In the genomic region with DNA sequence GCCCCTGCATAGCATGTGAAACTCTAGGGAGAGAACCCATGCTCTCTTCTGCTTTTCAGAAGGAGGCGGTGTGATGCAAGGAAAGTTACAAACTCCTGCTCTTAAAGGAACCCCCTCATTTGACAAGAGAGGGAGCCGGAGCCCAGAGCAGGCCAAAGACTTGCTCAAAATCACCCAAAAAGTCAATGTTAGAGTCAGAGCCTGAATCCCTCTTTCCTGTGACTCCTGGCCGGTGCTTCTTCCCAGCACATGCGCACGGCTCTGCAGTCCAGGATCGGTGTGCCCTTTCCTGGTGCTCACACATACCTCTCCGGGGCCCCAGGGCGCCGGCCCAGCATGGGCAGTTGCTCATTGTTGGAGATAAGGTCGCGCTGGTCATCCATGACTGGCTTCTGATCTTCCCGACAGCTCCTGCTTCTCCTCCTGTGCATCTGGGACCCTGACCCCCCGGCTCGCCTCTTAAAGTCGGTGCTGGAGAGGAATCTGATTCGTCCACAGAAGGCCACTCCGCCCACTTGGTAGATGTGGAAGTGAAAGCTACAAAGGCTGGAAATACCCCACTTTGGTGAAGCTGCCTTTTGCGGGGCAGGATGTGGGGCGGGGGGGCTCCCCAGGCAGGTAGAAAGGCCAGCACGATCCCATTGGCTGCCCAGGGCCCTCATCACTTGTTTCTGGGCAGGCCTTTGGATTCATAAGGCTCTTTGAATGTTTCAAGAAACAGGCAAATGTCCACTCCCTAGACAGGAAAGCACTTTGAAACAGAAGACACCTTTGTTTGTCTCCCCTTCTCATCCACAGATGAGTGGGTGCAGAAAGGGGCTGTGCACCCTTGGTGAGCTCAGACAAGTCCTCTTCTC, we compare ENCODE assay signal across 8 cellular contexts. TPM values are rescaled to one million over a fixed set of nuclear protein-coding genes. Genes with fewer than 3 reads are reported as not detected.
DNase-seq lines count a peak whose midpoint lies in the region; ATAC-seq and TF ChIP-seq lines count a peak whose summit lies in the region.

Gene CD74 (minus strand): TSS at position 592 of the 857 bp plus-strand sequence. CDS start 161 bp downstream, at position 431.

- ATAC-seq in GM18499 (IDR thresholded peaks at IDR 0.05; ENCODE audit: insufficient read depth, unreplicated experiment) (peak; percentile 55), HG02884 (IDR thresholded peaks at IDR 0.05; ENCODE audit: unreplicated experiment) (peak; percentile 62), PC-3 (no peak)

- H3K27ac Mint-ChIP-seq in activated T-helper 1 cell treated with anti-CD3 and anti-CD28 coated beads, Interleukin-12 subunit alpha, Interleukin-12 subunit beta, Interleukin-2, Interleukin-4 antibody, amounts not matched to agents 30 ng/mL and 10 ng/mL and 1 ng/mL, durations not matched to agents 14 hours and 24 hours and 36 hours, result peak within 1 kb of the TSS; percentile 98

- no peaks in the 10 kb centered on the region for H3F3A ChIP-seq in PC-3 (ENCODE audit: low read length, unreplicated experiment)

- no peaks in the 10 kb centered on the region for H3K9me3 ChIP-seq in PC-3 (ENCODE audit: low read length)
- no peaks in the 10 kb centered on the region for H3K9me3 ChIP-seq in neutrophil

- TF ChIP-seq CTCF in PC-3 (conservative IDR thresholded peaks at IDR 0.05; ENCODE audit: low read depth, low read length), result no peak
- no peak for TF ChIP-seq CTCF in fibroblast of villous mesenchyme (IDR thresholded peaks at IDR 0.05; ENCODE audit: insufficient read depth, low read depth, low read length)
- TF ChIP-seq CTCF in neutrophil (IDR thresholded peaks at IDR 0.05), result no peak

- peak within 1 kb of the TSS; percentile 91 for H3K4me3 Mint-ChIP-seq in activated T-helper 1 cell treated with anti-CD3 and anti-CD28 coated beads, Interleukin-12 subunit alpha, Interleukin-12 subunit beta, Interleukin-2, Interleukin-4 antibody, amounts not matched to agents 30 ng/mL and 10 ng/mL and 1 ng/mL, durations not matched to agents 14 hours and 24 hours and 36 hours

- no peaks in the 10 kb centered on the region for H4K20me1 ChIP-seq in PC-3 (ENCODE audit: low read length)

- POLR2A ChIA-PET in PC-3 (lab: Charles Lee; ENCODE audit: unreplicated experiment), result no interaction called here

- no peaks in the 10 kb centered on the region for H3K27me3 Mint-ChIP-seq in activated T-helper 1 cell treated with anti-CD3 and anti-CD28 coated beads, Interleukin-12 subunit alpha, Interleukin-12 subunit beta, Interleukin-2, Interleukin-4 antibody, amounts not matched to agents 30 ng/mL and 10 ng/mL and 1 ng/mL, durations not matched to agents 14 hours and 24 hours and 36 hours (ENCODE audit: insufficient read depth)

- H3K9me2 ChIP-seq in PC-3 (replicated peaks; ENCODE audit: low read length), result no peaks in the 10 kb centered on the region

- no peak within 1 kb of the TSS for H3K4me3 ChIP-seq in PC-3 (ENCODE audit: low read length)
- peak within 1 kb of the TSS; percentile 4 for H3K4me3 ChIP-seq in fibroblast of villous mesenchyme (ENCODE audit: low read depth, low read length)
- peak within 1 kb of the TSS; percentile 78 to 95 for H3K4me3 ChIP-seq in neutrophil (ENCODE audit: low read depth in 1 of 2, low read length in 1 of 2)

- H3K9ac ChIP-seq in PC-3 (ENCODE audit: low read length), result no peak within 1 kb of the TSS

- H3K36me3 ChIP-seq in PC-3 (ENCODE audit: low read depth, low read length) (no peaks in the 10 kb centered on the region), neutrophil (no peaks in the 10 kb centered on the region)

- no peaks in the 10 kb centered on the region for H3K79me2 ChIP-seq in PC-3 (ENCODE audit: low read length)

- no peak within 1 kb of the TSS for H2AFZ ChIP-seq in PC-3 (ENCODE audit: low read length)

- H3K9me3 Mint-ChIP-seq in activated T-helper 1 cell treated with anti-CD3 and anti-CD28 coated beads, Interleukin-12 subunit alpha, Interleukin-12 subunit beta, Interleukin-2, Interleukin-4 antibody, amounts not matched to agents 30 ng/mL and 10 ng/mL and 1 ng/mL, durations not matched to agents 14 hours and 24 hours and 36 hours, result no peaks in the 10 kb centered on the region

- peaks cover 16% of the 10 kb centered on the region for H3K36me3 Mint-ChIP-seq in activated T-helper 1 cell treated with anti-CD3 and anti-CD28 coated beads, Interleukin-12 subunit alpha, Interleukin-12 subunit beta, Interleukin-2, Interleukin-4 antibody, amounts not matched to agents 30 ng/mL and 10 ng/mL and 1 ng/mL, durations not matched to agents 14 hours and 24 hours and 36 hours (ENCODE audit: low read depth)

- no peaks in the 10 kb centered on the region; the same call in 1 of the 2 replicates for H3K4me1 ChIP-seq in PC-3 (ENCODE audit: insufficient read depth, low read length)
- peaks cover 37 to 38% of the 10 kb centered on the region in 2 experiments for H3K4me1 ChIP-seq in neutrophil (ENCODE audit: control insufficient read depth in 1 of 2, insufficient read depth in 1 of 2, low read depth in 1 of 2, low read length in 1 of 2)

- no peak within 1 kb of the TSS for H3K4me2 ChIP-seq in PC-3 (ENCODE audit: low read length)

- H3K27me3 ChIP-seq in PC-3 (ENCODE audit: low read length) (no peaks in the 10 kb centered on the region), neutrophil (no peaks in the 10 kb centered on the region)

- DNase-seq in PC-3 (peak; percentile 37), fibroblast of villous mesenchyme (ENCODE audit: low read depth) (peak; percentile 44), substantia nigra (lab: John Stamatoyannopoulos, UW) (peak in 46 of 49 donors; percentile 17 to 86 (median 64)), NCI-H748 treated with DMSO at 0.1 percent for 48 hours (lab: John Stamatoyannopoulos, UW) (no peak)
- peak; percentile 92 for DNase-seq in activated T-helper 1 cell treated with anti-CD3 and anti-CD28 coated beads, Interleukin-12 subunit alpha, Interleukin-12 subunit beta, Interleukin-2, Interleukin-4 antibody, amounts not matched to agents 30 ng/mL and 10 ng/mL and 1 ng/mL, durations not matched to agents 14 hours and 24 hours and 36 hours (ENCODE audit: low spot score)

- H3K4me1 Mint-ChIP-seq in activated T-helper 1 cell treated with anti-CD3 and anti-CD28 coated beads, Interleukin-12 subunit alpha, Interleukin-12 subunit beta, Interleukin-2, Interleukin-4 antibody, amounts not matched to agents 30 ng/mL and 10 ng/mL and 1 ng/mL, durations not matched to agents 14 hours and 24 hours and 36 hours (ENCODE audit: low read depth), result peaks cover 45% of the 10 kb centered on the region

- no TSS peak for BruUV-seq in PC-3 (replicated peaks; lab: Mats Ljungman, UMichigan)

- CTCF ChIA-PET in PC-3 (lab: Charles Lee), result no interaction called here

- no peak within 1 kb of the TSS for H3K27ac ChIP-seq in PC-3 (ENCODE audit: low read length)
- peak within 1 kb of the TSS; percentile 96 for H3K27ac ChIP-seq in neutrophil
- peak within 1 kb of the TSS; percentile 84 for H3K27ac ChIP-seq in substantia nigra (ENCODE audit: low read depth, low read length, poor library complexity, severe bottlenecking)

- intact Hi-C loops in PC-3 (cut with micrococcal nuclease), result no loop called here
- intact Hi-C loops in activated T-helper 1 cell treated with anti-CD3 and anti-CD28 coated beads, Interleukin-12 subunit alpha, Interleukin-12 subunit beta, Interleukin-2, Interleukin-4 antibody, amounts not matched to agents 30 ng/mL and 10 ng/mL and 1 ng/mL, durations not matched to agents 14 hours and 24 hours and 36 hours (cut with micrococcal nuclease), result loop anchor here (1.0 to 5.0 kb wide), 11 partner anchors 24 to 1068 kb away; partner anchors contain the start of genes CSNK1A1, GRPEL2, HMGXB3 and RBM22

RNA-seq across cellular contexts. Expression of gene CD74, which starts in this region (rescaled TPM):
- total RNA-seq in PC-3 (2014; rRNA removed), result 0.22 and 0.52 TPM in 2 replicates
- total RNA-seq in activated T-helper 1 cell treated with anti-CD3 and anti-CD28 coated beads, Interleukin-12 subunit alpha, Interleukin-12 subunit beta, Interleukin-2, Interleukin-4 antibody, amounts not matched to agents 30 ng/mL and 10 ng/mL and 1 ng/mL, durations not matched to agents 14 hours and 24 hours and 36 hours, result 440 and 444 TPM in 2 replicates
- total RNA-seq in fibroblast of villous mesenchyme, result 0.32 and 3.0 TPM in 2 replicates

Comparison
In these comparisons a context has a peak if more than half of its experiments do, and no peak if none do; other contexts are left out.
1. RNA of gene CD74 (total RNA-seq): 440 to 444 TPM in activated T-helper 1 cell treated with anti-CD3 and anti-CD28 coated beads, Interleukin-12 subunit alpha, Interleukin-12 subunit beta, Interleukin-2, Interleukin-4 antibody, amounts not matched to agents 30 ng/mL and 10 ng/mL and 1 ng/mL, durations not matched to agents 14 hours and 24 hours and 36 hours; 0.32 to 3.0 TPM in fibroblast of villous mesenchyme and 0.22 to 0.52 TPM in PC-3; every median in the first group is over 100 times any median in the second.
2. Peak in DNase-seq in PC-3; RNA of the gene not detected or under 1 TPM.